ENCODE assay signal across 1 cellular context in genomic region chr2:144376926-144377325, GRCh38.
TF ChIP-seq lines count a peak whose summit lies in the region.

No MANE protein-coding gene starts in this region.

TF ChIP-seq in GM23338, 12 proteins besides CTCF, POLR2A, EP300 and RAD21 (continued from another document):
- TF ChIP-seq ZNF462 (CRISPR knock-in tag; IDR thresholded peaks at IDR 0.05) (no peak), STAT1 (IDR thresholded peaks at IDR 0.05; ENCODE audit: unreplicated experiment) (no peak), EZH2phosphoT487 (IDR thresholded peaks at IDR 0.05; ENCODE audit: unreplicated experiment) (no peak), JUNB (IDR thresholded peaks at IDR 0.05; ENCODE audit: unreplicated experiment) (no peak)
